Comparison of ENCODE assay signal across 23 cellular contexts in genomic region chr5:109160468-109160867, GRCh38.
DNase-seq lines count a peak whose midpoint lies in the region; ATAC-seq, FAIRE-seq and TF ChIP-seq lines count a peak whose summit lies in the region.
"Had no signal": no experiment of that assay in that cellular context is flagged by ENCODE, and none has a peak within 500 bp of the region (broad histone marks: within the 10 kb centered on the region; RNA-seq: fewer than 3 reads in every experiment).

No MANE protein-coding gene starts in this region.

- H3K9me1 ChIP-seq in IMR-90 (ENCODE audit: insufficient read depth, low read length), result no peaks in the 10 kb centered on the region

- H3K4ac ChIP-seq in IMR-90 (ENCODE audit: low read depth, low read length), result no peak overlapping the region

- no peaks in the 10 kb centered on the region for H3K79me2 ChIP-seq in HepG2 (ENCODE audit: insufficient read depth, low read length)

- H4K8ac ChIP-seq in IMR-90 (ENCODE audit: low read depth in 2 of 2, low read length in 2 of 2), result no peak overlapping the region

- WGBS in HepG2 (ENCODE audit: low lambda C conversion rate), result 91% methylated on average over 3 of the region's 3 CpGs
- 89% methylated on average over 3 of the region's 3 CpGs for WGBS in right lobe of liver (ENCODE audit: insufficient coverage, low coverage, low lambda C conversion rate, missing lambda C conversion rate)
- no CpG with 5 or more reads among the region's 3 CpGs for WGBS in IMR-90 (ENCODE audit: extremely low coverage in 2 of 2, insufficient read length in 1 of 2), 2 experiments
- 91 to 95% methylated on average over 3 of the region's 3 CpGs for WGBS in pancreas, 2 donors

- H2AFZ ChIP-seq in HepG2 (ENCODE audit: low read length) (no peak overlapping the region), IMR-90 (replicated peaks; ENCODE audit: low read length, poor library complexity) (no peak overlapping the region)

- H2AK5ac ChIP-seq in IMR-90 (ENCODE audit: low read depth, low read length), result no peak overlapping the region

- no peaks in the 10 kb centered on the region for H3K9me3 ChIP-seq in HepG2 (ENCODE audit: low read length)
- no peaks in the 10 kb centered on the region for H3K9me3 ChIP-seq in right lobe of liver
- H3K9me3 ChIP-seq in IMR-90 (ENCODE audit: control insufficient read depth, insufficient read depth, low read length), result no peaks in the 10 kb centered on the region
- no peaks in the 10 kb centered on the region for H3K9me3 ChIP-seq in pancreas
- H3K9me3 ChIP-seq: BE2C, BLaER1 had no signal

- dilution Hi-C loops in IMR-90 (cut with HindIII; ENCODE audit: low sequenced_read_pairs, unreplicated experiment), result no loop called here

- H2BK5ac ChIP-seq in IMR-90 (ENCODE audit: low read depth, low read length, poor library complexity, severe bottlenecking), result no peak overlapping the region

- H3K4me2 ChIP-seq in HepG2 (ENCODE audit: low read depth, low read length) (no peak overlapping the region), IMR-90 (ENCODE audit: low read depth, low read length) (no peak overlapping the region)
- H3K4me2 ChIP-seq: BLaER1 had no signal

- BruUV-seq in HepG2 (replicated peaks; lab: Mats Ljungman, UMichigan) (no TSS peak), IMR-90 (replicated peaks; lab: Mats Ljungman, UMichigan) (no TSS peak)

- peaks cover 0 to under 1% of the 10 kb centered on the region in 2 experiments; a peak in 1 of 4 replicates for H3K79me1 ChIP-seq in IMR-90 (ENCODE audit: low read depth in 1 of 2, low read length in 2 of 2)

- TF ChIP-seq RAD21 in HepG2 (CRISPR knock-in tag; IDR thresholded peaks at IDR 0.05) (no peak), IMR-90 (IDR thresholded peaks at IDR 0.05; ENCODE audit: low read length) (no peak)

- no peak overlapping the region for H3K9ac ChIP-seq in HepG2 (ENCODE audit: insufficient read depth, low read depth, low read length)
- no peak overlapping the region for H3K9ac ChIP-seq in IMR-90 (ENCODE audit: low read depth, low read length)
- H3K9ac ChIP-seq: BLaER1 had no signal

- H4K91ac ChIP-seq in IMR-90 (ENCODE audit: insufficient read depth, low read depth, low read length), result no peak overlapping the region

- H2AK9ac ChIP-seq in IMR-90 (replicated peaks; ENCODE audit: low read depth, low read length, poor library complexity), result no peak overlapping the region

- H3K4me1 ChIP-seq in HepG2 (ENCODE audit: insufficient read depth, low read length) (no peaks in the 10 kb centered on the region), right lobe of liver (no peaks in the 10 kb centered on the region), IMR-90 (ENCODE audit: control insufficient read depth, insufficient read depth, low read length) (no peaks in the 10 kb centered on the region), pancreas (no peaks in the 10 kb centered on the region)
- H3K4me1 ChIP-seq: BE2C, BLaER1 had no signal

- TF ChIP-seq POLR2A in HepG2 (IDR thresholded peaks at IDR 0.05; ENCODE audit: insufficient read depth in 1 of 2, low read depth in 2 of 2, low read length in 2 of 2) (no peak), right lobe of liver (IDR thresholded peaks at IDR 0.05) (no peak), IMR-90 (IDR thresholded peaks at IDR 0.05; ENCODE audit: low read depth, low read length) (no peak)

- no peak overlapping the region for H3K56ac ChIP-seq in IMR-90 (ENCODE audit: extremely low read depth, insufficient read depth, low read length)

- no peak for ATAC-seq in HepG2
- ATAC-seq in right lobe of liver, result no peak
- ATAC-seq in IMR-90 (ENCODE audit: low read depth), result no peak
- ATAC-seq in pancreas, result no peak
- no peak for ATAC-seq in GM18502 (IDR thresholded peaks at IDR 0.05; ENCODE audit: poor library complexity, unreplicated experiment)
- ATAC-seq: GM12878 had no signal

- TF ChIP-seq CTCF in HepG2 (CRISPR knock-in tag; IDR thresholded peaks at IDR 0.05), result no peak
- TF ChIP-seq CTCF in right lobe of liver (IDR thresholded peaks at IDR 0.05), result no peak
- no peak for TF ChIP-seq CTCF in IMR-90 (conservative IDR thresholded peaks at IDR 0.05; ENCODE audit: low read depth, low read length)
- TF ChIP-seq CTCF in pancreas (IDR thresholded peaks at IDR 0.05), result no peak

- H3K18ac ChIP-seq in IMR-90 (ENCODE audit: low read depth, low read length), result no peak overlapping the region

- no peak overlapping the region for H2BK120ac ChIP-seq in IMR-90 (ENCODE audit: low read depth, low read length)

- in situ Hi-C loops in HepG2 (cut with HindIII; ENCODE audit: extremely low pct_ligation_motif_present, low pct_unique_long_range_greater_than_20kb) (no loop called here), IMR-90 (cut with MboI; ENCODE audit: low sequenced_read_pairs) (no loop called here)

- H4K5ac ChIP-seq in IMR-90 (ENCODE audit: low read depth, low read length), result no peak overlapping the region

- no peak overlapping the region for H3K4me3 ChIP-seq in HepG2 (replicated peaks in 1 of 3; ENCODE audit: insufficient read depth in 1 of 3, low read depth in 2 of 3, low read length in 3 of 3)
- no peak overlapping the region for H3K4me3 ChIP-seq in right lobe of liver
- H3K4me3 ChIP-seq in IMR-90 (ENCODE audit: insufficient read depth, low read depth, low read length), result no peak overlapping the region
- H3K4me3 ChIP-seq in pancreas, result no peak overlapping the region
- H3K4me3 ChIP-seq: BLaER1, GM12878 had no signal

- H3K23ac ChIP-seq in IMR-90 (ENCODE audit: low read depth, low read length), result no peak overlapping the region

- no peak overlapping the region for H2BK20ac ChIP-seq in IMR-90 (ENCODE audit: low read depth, low read length)

- H3K27me3 ChIP-seq in HepG2 (ENCODE audit: control insufficient read depth in 1 of 2, insufficient read depth in 2 of 2, low read length in 2 of 2) (no peaks in the 10 kb centered on the region), right lobe of liver (no peaks in the 10 kb centered on the region), IMR-90 (ENCODE audit: control insufficient read depth, insufficient read depth, low read length) (no peaks in the 10 kb centered on the region), pancreas (no peaks in the 10 kb centered on the region)
- H3K27me3 ChIP-seq: BE2C, BLaER1 had no signal

- intact Hi-C loops in HepG2 (cut with micrococcal nuclease; ENCODE audit: unreplicated experiment), result no loop called here
- intact Hi-C loops in right lobe of liver (cut with DNase I), result no loop called here
- intact Hi-C loops in IMR-90 (cut with micrococcal nuclease), result no loop called here
- intact Hi-C loops in pancreas (cut with DNase I), result no loop called here

- POLR2A ChIA-PET in HepG2 (lab: Yijun Ruan, JAX) (no interaction called here), IMR-90 (lab: Charles Lee; ENCODE audit: unreplicated experiment) (no interaction called here)

- H2BK15ac ChIP-seq in IMR-90 (ENCODE audit: low read depth, low read length), result no peak overlapping the region

- no peak for DNase-seq in HepG2 (ENCODE audit: low spot score)
- DNase-seq in right lobe of liver, result no peak
- DNase-seq in IMR-90, result no peak
- no peak for DNase-seq in pancreas
- DNase-seq: ACHN; BE2C; C1 segment of cervical spinal cord; CD4-positive, alpha-beta memory T cell; CD4-positive, CD25-positive, alpha-beta regulatory T cell; CD8-positive, alpha-beta memory T cell; COR-L47; DMS 273 treated with DMSO at 0.1 percent for 48 hours; DMS153; DMS53; DMS79; DND-41; EL; GDM1 had no signal

- H3K36me3 ChIP-seq in HepG2 (replicated peaks in 1 of 2; ENCODE audit: control insufficient read depth in 1 of 2, insufficient read depth in 2 of 2, low read length in 2 of 2) (no peaks in the 10 kb centered on the region), right lobe of liver (no peaks in the 10 kb centered on the region), IMR-90 (ENCODE audit: control insufficient read depth, insufficient read depth, low read length) (no peaks in the 10 kb centered on the region), pancreas (no peaks in the 10 kb centered on the region)
- H3K36me3 ChIP-seq: BE2C, BLaER1 had no signal

- no peak for TF ChIP-seq EP300 in HepG2 (IDR thresholded peaks at IDR 0.05; ENCODE audit: low read depth in 2 of 2, low read length in 2 of 2)
- TF ChIP-seq EP300 in HepG2 (CRISPR knock-in tag; IDR thresholded peaks at IDR 0.05; ENCODE audit: borderline replicate concordance), result no peak

- FAIRE-seq in HepG2 (lab: Jason Lieb, UNC) (no peak), endometrium (lab: Jason Lieb, UNC) (peak; percentile 83), pancreas (lab: Jason Lieb, UNC) (no peak)
- FAIRE-seq: GM12878 had no signal

- no peak overlapping the region for H3K14ac ChIP-seq in IMR-90 (replicated peaks; ENCODE audit: low read depth, low read length)

- H3K27ac ChIP-seq in HepG2 (ENCODE audit: extremely low read length, insufficient read depth, low read length) (no peak overlapping the region), right lobe of liver (no peak overlapping the region), IMR-90 (ENCODE audit: insufficient read depth, low read length) (no peak overlapping the region), pancreas (no peak overlapping the region)
- H3K27ac ChIP-seq: 22Rv1, BLaER1 had no signal

- H4K20me1 ChIP-seq in HepG2 (ENCODE audit: insufficient read depth, low read length) (no peaks in the 10 kb centered on the region), IMR-90 (ENCODE audit: insufficient read depth, low read length) (no peaks in the 10 kb centered on the region)
- H4K20me1 ChIP-seq: BLaER1 had no signal

- CTCF ChIA-PET in HepG2 (lab: Yijun Ruan, JAX; ENCODE audit: low intra/inter-chr PET ratio, low total read pairs) (no interaction called here), IMR-90 (lab: Yijun Ruan, JAX) (interaction anchor here (0.5 kb wide), 1 partner anchor 617 kb away, joined by 3 read pairs; no protein-coding TSS in a partner anchor)

TF ChIP-seq in HepG2, 621 proteins besides CTCF, POLR2A, EP300 and RAD21 (continues in another document):
- TF ChIP-seq MAFF (IDR thresholded peaks at IDR 0.05; ENCODE audit: low read depth, low read length), result peak; percentile 45
- no peak for TF ChIP-seq ZBTB7B (CRISPR knock-in tag; IDR thresholded peaks at IDR 0.05)
- TF ChIP-seq ZNF841 (CRISPR knock-in tag; IDR thresholded peaks at IDR 0.05; ENCODE audit: borderline replicate concordance), result no peak
- peak; percentile 18 to 71; a peak in 2 of 4 replicates for TF ChIP-seq MAFK (conservative IDR thresholded peaks at IDR 0.05 in 1 of 2, IDR thresholded peaks at IDR 0.05 in 1 of 2; ENCODE audit: low read length in 2 of 2)
- TF ChIP-seq ZNF260 (CRISPR knock-in tag; IDR thresholded peaks at IDR 0.05; ENCODE audit: borderline replicate concordance, low read depth), result no peak
- TF ChIP-seq RFXANK (CRISPR knock-in tag; IDR thresholded peaks at IDR 0.05), result no peak

TF ChIP-seq in IMR-90, 13 proteins besides CTCF, POLR2A, EP300 and RAD21:
- no peak for TF ChIP-seq CEBPB (IDR thresholded peaks at IDR 0.05; ENCODE audit: low read depth, low read length)
- peak; percentile 64 for TF ChIP-seq MAFK (IDR thresholded peaks at IDR 0.05; ENCODE audit: low read depth, low read length)
TF ChIP-seq in IMR-90: peak in this region for 1.
